ENCODE assay signal across 3 cellular contexts in genomic region chr9:89260525-89260924, GRCh38.
TF ChIP-seq lines count a peak whose summit lies in the region.

No MANE protein-coding gene starts in this region.

TF ChIP-seq in GM12891, 5 proteins besides CTCF, POLR2A, EP300 and RAD21:
- TF ChIP-seq PAX5 (IDR thresholded peaks at IDR 0.05; ENCODE audit: insufficient read depth, low read length, severe bottlenecking) (no peak), SPI1 (IDR thresholded peaks at IDR 0.05; ENCODE audit: low read depth, low read length) (no peak), TAF1 (IDR thresholded peaks at IDR 0.05; ENCODE audit: low read depth, low read length) (no peak), POLR2AphosphoS5 (IDR thresholded peaks at IDR 0.05; ENCODE audit: low read depth, low read length) (no peak), POU2F2 (IDR thresholded peaks at IDR 0.05; ENCODE audit: low read depth, low read length) (no peak)

TF ChIP-seq in IMR-90, 13 proteins besides CTCF, POLR2A, EP300 and RAD21:
- no peak for TF ChIP-seq MAFK (IDR thresholded peaks at IDR 0.05; ENCODE audit: low read depth, low read length)
- TF ChIP-seq CHD1 (IDR thresholded peaks at IDR 0.05; ENCODE audit: low read depth, low read length): no peak
- TF ChIP-seq USF2 (IDR thresholded peaks at IDR 0.05; ENCODE audit: low read depth, low read length): no peak
- TF ChIP-seq MXI1 (IDR thresholded peaks at IDR 0.05; ENCODE audit: borderline replicate concordance, low read depth, low read length): no peak
TF ChIP-seq in IMR-90: peak in this region for 0.

TF ChIP-seq in H1, 55 proteins besides CTCF, POLR2A, EP300 and RAD21:
- TF ChIP-seq SIRT6 (IDR thresholded peaks at IDR 0.05; ENCODE audit: low read length) (no peak), KDM1A (IDR thresholded peaks at IDR 0.05; ENCODE audit: borderline replicate concordance, low read length) (no peak), BRCA1 (IDR thresholded peaks at IDR 0.05; ENCODE audit: low read depth, low read length) (no peak), ZNF274 (IDR thresholded peaks at IDR 0.05; ENCODE audit: borderline replicate concordance, extremely low read depth, low read length) (no peak), BCL11A (IDR thresholded peaks at IDR 0.05; ENCODE audit: low read depth in 2 of 2, low read length in 2 of 2) (no peak)
